Comparison of ENCODE assay signal across 13 cellular contexts in genomic region chr17:19651461-19652238, GRCh38. TPM values are rescaled to one million over a fixed set of nuclear protein-coding genes. Genes with fewer than 3 reads are reported as not detected.
DNase-seq lines count a peak whose midpoint lies in the region; ATAC-seq and TF ChIP-seq lines count a peak whose summit lies in the region.
"Had no signal": no experiment of that assay in that cellular context is flagged by ENCODE, and none has a peak within 500 bp of the region (broad histone marks: within the 10 kb centered on the region; RNA-seq: fewer than 3 reads in every experiment).

No MANE protein-coding gene starts in this region.

- H3K4me1 ChIP-seq in BLaER1 treated with 17β-estradiol and CSF1 and Interleukin-3, amounts not matched to agents 10 nM and 100 nM = peaks cover 33 to 57% (median 49%) of the 10 kb centered on the region in 10 experiments
- H3K4me1 ChIP-seq in adipocyte (ENCODE audit: control insufficient read depth, insufficient read depth, low read length) = peaks cover 44% of the 10 kb centered on the region

- intact Hi-C loops in lower leg skin (cut with DNase I; ENCODE audit: low total_unique reads) = no loop called here

- ATAC-seq in HG02678 (IDR thresholded peaks at IDR 0.05; ENCODE audit: unreplicated experiment) (no peak), HG03469 (IDR thresholded peaks at IDR 0.05; ENCODE audit: unreplicated experiment) (no peak)
- ATAC-seq: WTC11 had no signal

- no peaks in the 10 kb centered on the region for H4K20me1 ChIP-seq in BLaER1 treated with 17β-estradiol and CSF1 and Interleukin-3, amounts not matched to agents 10 nM and 100 nM

- no peak for TF ChIP-seq POLR2A in lower leg skin (IDR thresholded peaks at IDR 0.05)

- no peak overlapping the region for H3K27ac ChIP-seq in BLaER1 treated with 17β-estradiol and CSF1 and Interleukin-3, amounts not matched to agents 10 nM and 100 nM
- H3K27ac ChIP-seq: brain microvascular endothelial cell, ovary had no signal

- peaks cover 27 to 47% (median 43%) of the 10 kb centered on the region in 11 experiments for H3K36me3 ChIP-seq in BLaER1 treated with 17β-estradiol and CSF1 and Interleukin-3, amounts not matched to agents 10 nM and 100 nM
- peaks cover 32% of the 10 kb centered on the region for H3K36me3 ChIP-seq in adipocyte (ENCODE audit: control insufficient read depth, insufficient read depth, low read length, severe bottlenecking)
- H3K36me3 ChIP-seq: ovary had no signal

- TF ChIP-seq CTCF in lower leg skin (IDR thresholded peaks at IDR 0.05) = no peak

- 0 out of 22 replicates have a peak overlapping the region, but pooled peaks of 2 of the 11 experiments have one; percentile 4 to 8 for H3K9ac ChIP-seq in BLaER1 treated with 17β-estradiol and CSF1 and Interleukin-3, amounts not matched to agents 10 nM and 100 nM
- H3K9ac ChIP-seq in adipocyte (ENCODE audit: low read length) = peak overlapping the region; percentile 56

- peaks cover 12 to 25% (median 22%) of the 10 kb centered on the region in 11 experiments; a peak in 19 of 22 replicates for H3K9me3 ChIP-seq in BLaER1 treated with 17β-estradiol and CSF1 and Interleukin-3, amounts not matched to agents 10 nM and 100 nM (replicated peaks in 1 of 11)
- H3K9me3 ChIP-seq in adipocyte (ENCODE audit: control insufficient read depth, low read length) = no peaks in the 10 kb centered on the region
- H3K9me3 ChIP-seq: ovary had no signal

- WGBS in lower leg skin, 2 donors = 50 to 51% methylated on average over 5 of the region's 5 CpGs

- H3K4me3 ChIP-seq in BLaER1 treated with 17β-estradiol and CSF1 and Interleukin-3, amounts not matched to agents 10 nM and 100 nM = no peak overlapping the region
- peak overlapping the region; percentile 97 for H3K4me3 ChIP-seq in adipocyte (ENCODE audit: low read length)
- no peak overlapping the region for H3K4me3 ChIP-seq in lower leg skin (ENCODE audit: low read depth, poor library complexity, severe bottlenecking)
- H3K4me3 ChIP-seq: ovary had no signal

- H3K27me3 ChIP-seq in BLaER1 treated with 17β-estradiol and CSF1 and Interleukin-3, amounts not matched to agents 10 nM and 100 nM = no peaks in the 10 kb centered on the region
- no peaks in the 10 kb centered on the region for H3K27me3 ChIP-seq in adipocyte (replicated peaks; ENCODE audit: control insufficient read depth, insufficient read depth, low read length)
- H3K27me3 ChIP-seq: brain microvascular endothelial cell, ovary had no signal

- peak overlapping the region in 9 of 11 experiments; percentile 0 to 92 (median 46); a peak in 15 of 22 replicates for H3K4me2 ChIP-seq in BLaER1 treated with 17β-estradiol and CSF1 and Interleukin-3, amounts not matched to agents 10 nM and 100 nM

- DNase-seq in adipocyte (ENCODE audit: low read depth) = peak; percentile 26
- peak; percentile 10 for DNase-seq in glomerular visceral epithelial cell (ENCODE audit: extremely low spot score)
- DNase-seq in renal cortical epithelial cell (ENCODE audit: low read depth) = peak; percentile 28
- DNase-seq in NCI-H1092 treated with DMSO at 0.1 percent for 48 hours (lab: John Stamatoyannopoulos, UW) = no peak
- no peak for DNase-seq in lower leg skin (ENCODE audit: low spot score in 2 of 2)
- DNase-seq: activated T-cell treated with anti-CD3 and anti-CD28 coated beads, Interleukin-2, amount 50 U/mL, for 1 hour; brain microvascular endothelial cell; ovary; substantia nigra had no signal

RNA-seq across cellular contexts. Expression of gene ALDH3A2, which starts 3.1 kb away (rescaled TPM):
- total RNA-seq in renal cortical epithelial cell = 17.0 and 37.6 TPM in 2 replicates
- 100 to 1,000 TPM; 385 to 619 (median 435) TPM for total RNA-seq in lower leg skin

Comparison
In these comparisons a context has a peak if more than half of its experiments do, and no peak if none do; other contexts are left out.
1. DNase-seq: peak in adipocyte (single experiment), glomerular visceral epithelial cell (single experiment) and renal cortical epithelial cell (single experiment); none in NCI-H1092 treated with DMSO at 0.1 percent for 48 hours (single experiment) and lower leg skin (0 of 2).